In genomic region chr10:29714096-29714874, GRCh38 we compare ENCODE assay signal across 2 cellular contexts.
TF ChIP-seq lines count a peak whose summit lies in the region.

No MANE protein-coding gene starts in this region.

TF ChIP-seq in HEK293, 187 proteins besides CTCF, POLR2A, EP300 and RAD21 (continued from another document):
- TF ChIP-seq ZNF48 (tag by site-specific recombination; IDR thresholded peaks at IDR 0.05) (no peak), ZNF555 (tag by site-specific recombination; conservative IDR thresholded peaks at IDR 0.05) (no peak), ZNF518A (tag by site-specific recombination; conservative IDR thresholded peaks at IDR 0.05; ENCODE audit: low read depth) (no peak), PRDM6 (tag by site-specific recombination; IDR thresholded peaks at IDR 0.05) (peak; percentile 35; the same call in 1 of the 2 replicates)

TF ChIP-seq in GM23338, 12 proteins besides CTCF, POLR2A, EP300 and RAD21 (continued from another document):
- TF ChIP-seq ZNF462 (CRISPR knock-in tag; IDR thresholded peaks at IDR 0.05), result no peak
